In genomic region chr5:90406466-90406865, GRCh38 we compare ENCODE assay signal across 2 cellular contexts.
TF ChIP-seq lines count a peak whose summit lies in the region.

No MANE protein-coding gene starts in this region.

TF ChIP-seq in HepG2, 621 proteins besides CTCF, POLR2A, EP300 and RAD21:
- TF ChIP-seq AHDC1 (CRISPR knock-in tag; IDR thresholded peaks at IDR 0.05; ENCODE audit: borderline replicate concordance) (no peak), NCOA5 (CRISPR knock-in tag; IDR thresholded peaks at IDR 0.05) (no peak), ZMYM2 (CRISPR knock-in tag; IDR thresholded peaks at IDR 0.05) (no peak), ZC3H13 (CRISPR knock-in tag; IDR thresholded peaks at IDR 0.05) (no peak), KMT2A (CRISPR knock-in tag; IDR thresholded peaks at IDR 0.05) (no peak), ZNF326 (CRISPR knock-in tag; IDR thresholded peaks at IDR 0.05; ENCODE audit: borderline replicate concordance) (no peak)
- TF ChIP-seq, protein P1, sequence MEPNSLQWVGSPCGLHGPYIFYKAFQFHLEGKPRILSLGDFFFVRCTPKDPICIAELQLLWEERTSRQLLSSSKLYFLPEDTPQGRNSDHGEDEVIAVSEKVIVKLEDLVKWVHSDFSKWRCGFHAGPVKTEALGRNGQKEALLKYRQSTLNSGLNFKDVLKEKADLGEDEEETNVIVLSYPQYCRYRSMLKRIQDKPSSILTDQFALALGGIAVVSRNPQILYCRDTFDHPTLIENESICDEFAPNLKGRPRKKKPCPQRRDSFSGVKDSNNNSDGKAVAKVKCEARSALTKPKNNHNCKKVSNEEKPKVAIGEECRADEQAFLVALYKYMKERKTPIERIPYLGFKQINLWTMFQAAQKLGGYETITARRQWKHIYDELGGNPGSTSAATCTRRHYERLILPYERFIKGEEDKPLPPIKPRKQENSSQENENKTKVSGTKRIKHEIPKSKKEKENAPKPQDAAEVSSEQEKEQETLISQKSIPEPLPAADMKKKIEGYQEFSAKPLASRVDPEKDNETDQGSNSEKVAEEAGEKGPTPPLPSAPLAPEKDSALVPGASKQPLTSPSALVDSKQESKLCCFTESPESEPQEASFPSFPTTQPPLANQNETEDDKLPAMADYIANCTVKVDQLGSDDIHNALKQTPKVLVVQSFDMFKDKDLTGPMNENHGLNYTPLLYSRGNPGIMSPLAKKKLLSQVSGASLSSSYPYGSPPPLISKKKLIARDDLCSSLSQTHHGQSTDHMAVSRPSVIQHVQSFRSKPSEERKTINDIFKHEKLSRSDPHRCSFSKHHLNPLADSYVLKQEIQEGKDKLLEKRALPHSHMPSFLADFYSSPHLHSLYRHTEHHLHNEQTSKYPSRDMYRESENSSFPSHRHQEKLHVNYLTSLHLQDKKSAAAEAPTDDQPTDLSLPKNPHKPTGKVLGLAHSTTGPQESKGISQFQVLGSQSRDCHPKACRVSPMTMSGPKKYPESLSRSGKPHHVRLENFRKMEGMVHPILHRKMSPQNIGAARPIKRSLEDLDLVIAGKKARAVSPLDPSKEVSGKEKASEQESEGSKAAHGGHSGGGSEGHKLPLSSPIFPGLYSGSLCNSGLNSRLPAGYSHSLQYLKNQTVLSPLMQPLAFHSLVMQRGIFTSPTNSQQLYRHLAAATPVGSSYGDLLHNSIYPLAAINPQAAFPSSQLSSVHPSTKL (CRISPR knock-in tag; IDR thresholded peaks at IDR 0.05) = no peak
- TF ChIP-seq, protein P2, sequence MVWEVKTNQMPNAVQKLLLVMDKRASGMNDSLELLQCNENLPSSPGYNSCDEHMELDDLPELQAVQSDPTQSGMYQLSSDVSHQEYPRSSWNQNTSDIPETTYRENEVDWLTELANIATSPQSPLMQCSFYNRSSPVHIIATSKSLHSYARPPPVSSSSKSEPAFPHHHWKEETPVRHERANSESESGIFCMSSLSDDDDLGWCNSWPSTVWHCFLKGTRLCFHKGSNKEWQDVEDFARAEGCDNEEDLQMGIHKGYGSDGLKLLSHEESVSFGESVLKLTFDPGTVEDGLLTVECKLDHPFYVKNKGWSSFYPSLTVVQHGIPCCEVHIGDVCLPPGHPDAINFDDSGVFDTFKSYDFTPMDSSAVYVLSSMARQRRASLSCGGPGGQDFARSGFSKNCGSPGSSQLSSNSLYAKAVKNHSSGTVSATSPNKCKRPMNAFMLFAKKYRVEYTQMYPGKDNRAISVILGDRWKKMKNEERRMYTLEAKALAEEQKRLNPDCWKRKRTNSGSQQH (CRISPR knock-in tag; IDR thresholded peaks at IDR 0.05; ENCODE audit: low read depth) = no peak

TF ChIP-seq in WTC11, 78 proteins besides CTCF, POLR2A, EP300 and RAD21 (continued from another document):
- TF ChIP-seq ZNF532 (CRISPR knock-in tag; IDR thresholded peaks at IDR 0.05; ENCODE audit: borderline replicate concordance) (no peak), PRDM15 (CRISPR knock-in tag; IDR thresholded peaks at IDR 0.05) (no peak), CREB1 (CRISPR knock-in tag; IDR thresholded peaks at IDR 0.05) (no peak), GTF2I (CRISPR knock-in tag; conservative IDR thresholded peaks at IDR 0.05) (no peak), ZNF219 (CRISPR knock-in tag; IDR thresholded peaks at IDR 0.05; ENCODE audit: borderline replicate concordance) (no peak), ZNF396 (CRISPR knock-in tag; IDR thresholded peaks at IDR 0.05; ENCODE audit: borderline replicate concordance) (no peak), OVOL2 (CRISPR knock-in tag; IDR thresholded peaks at IDR 0.05; ENCODE audit: borderline replicate concordance) (no peak), PREB (CRISPR knock-in tag; IDR thresholded peaks at IDR 0.05; ENCODE audit: borderline replicate concordance) (no peak), ZBTB43 (CRISPR knock-in tag; IDR thresholded peaks at IDR 0.05) (no peak), ELF4 (CRISPR knock-in tag; IDR thresholded peaks at IDR 0.05; ENCODE audit: low read depth) (no peak), SMAD3 (CRISPR knock-in tag; IDR thresholded peaks at IDR 0.05; ENCODE audit: borderline replicate concordance) (no peak), HMGA2 (CRISPR knock-in tag; IDR thresholded peaks at IDR 0.05) (no peak), KAT7 (CRISPR knock-in tag; IDR thresholded peaks at IDR 0.05; ENCODE audit: borderline replicate concordance) (no peak), E2F4 (CRISPR knock-in tag; IDR thresholded peaks at IDR 0.05; ENCODE audit: borderline replicate concordance, low read depth) (no peak), MXD4 (CRISPR knock-in tag; IDR thresholded peaks at IDR 0.05; ENCODE audit: borderline replicate concordance) (no peak)
- TF ChIP-seq, protein P3, sequence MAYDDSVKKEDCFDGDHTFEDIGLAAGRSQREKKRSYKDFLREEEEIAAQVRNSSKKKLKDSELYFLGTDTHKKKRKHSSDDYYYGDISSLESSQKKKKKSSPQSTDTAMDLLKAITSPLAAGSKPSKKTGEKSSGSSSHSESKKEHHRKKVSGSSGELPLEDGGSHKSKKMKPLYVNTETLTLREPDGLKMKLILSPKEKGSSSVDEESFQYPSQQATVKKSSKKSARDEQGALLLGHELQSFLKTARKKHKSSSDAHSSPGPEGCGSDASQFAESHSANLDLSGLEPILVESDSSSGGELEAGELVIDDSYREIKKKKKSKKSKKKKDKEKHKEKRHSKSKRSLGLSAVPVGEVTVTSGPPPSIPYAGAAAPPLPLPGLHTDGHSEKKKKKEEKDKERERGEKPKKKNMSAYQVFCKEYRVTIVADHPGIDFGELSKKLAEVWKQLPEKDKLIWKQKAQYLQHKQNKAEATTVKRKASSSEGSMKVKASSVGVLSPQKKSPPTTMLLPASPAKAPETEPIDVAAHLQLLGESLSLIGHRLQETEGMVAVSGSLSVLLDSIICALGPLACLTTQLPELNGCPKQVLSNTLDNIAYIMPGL (CRISPR knock-in tag; IDR thresholded peaks at IDR 0.05) = no peak
- TF ChIP-seq, protein P4, sequence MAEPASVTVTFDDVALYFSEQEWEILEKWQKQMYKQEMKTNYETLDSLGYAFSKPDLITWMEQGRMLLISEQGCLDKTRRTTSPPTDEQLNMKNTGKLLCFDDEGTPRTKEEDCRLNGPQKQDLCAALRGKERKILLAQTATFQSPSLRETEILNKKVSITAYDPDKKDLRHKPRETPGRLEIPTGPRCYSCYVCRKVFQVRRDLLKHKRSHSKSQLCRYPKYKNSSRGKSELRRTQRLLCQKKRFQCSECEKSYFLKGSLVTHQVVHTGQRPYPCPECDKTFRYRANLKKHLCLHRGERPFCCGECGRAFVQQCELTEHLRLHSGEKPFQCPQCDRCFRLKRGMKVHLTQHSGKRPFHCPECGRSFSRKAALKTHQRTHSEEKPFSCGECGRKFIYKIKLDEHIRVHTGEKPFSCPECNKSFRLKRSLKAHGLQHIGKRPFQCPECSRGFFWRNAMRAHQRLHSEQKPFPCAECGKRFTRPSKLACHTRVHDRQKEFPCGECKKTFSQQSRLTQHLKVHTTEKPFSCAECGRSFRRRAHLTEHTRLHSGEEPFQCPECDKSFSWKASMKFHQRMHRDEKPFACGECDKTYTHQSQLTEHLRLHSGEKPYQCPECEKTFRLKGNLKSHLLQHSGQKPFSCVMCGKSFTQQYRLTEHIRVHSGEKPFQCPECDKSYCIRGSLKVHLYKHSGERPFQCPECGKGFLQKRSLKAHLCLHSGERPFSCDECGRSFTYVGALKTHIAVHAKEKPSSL (CRISPR knock-in tag; conservative IDR thresholded peaks at IDR 0.05) = no peak
- TF ChIP-seq, protein P5, sequence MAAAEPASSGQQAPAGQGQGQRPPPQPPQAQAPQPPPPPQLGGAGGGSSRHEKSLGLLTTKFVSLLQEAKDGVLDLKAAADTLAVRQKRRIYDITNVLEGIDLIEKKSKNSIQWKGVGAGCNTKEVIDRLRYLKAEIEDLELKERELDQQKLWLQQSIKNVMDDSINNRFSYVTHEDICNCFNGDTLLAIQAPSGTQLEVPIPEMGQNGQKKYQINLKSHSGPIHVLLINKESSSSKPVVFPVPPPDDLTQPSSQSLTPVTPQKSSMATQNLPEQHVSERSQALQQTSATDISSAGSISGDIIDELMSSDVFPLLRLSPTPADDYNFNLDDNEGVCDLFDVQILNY (CRISPR knock-in tag; IDR thresholded peaks at IDR 0.05) = no peak
- TF ChIP-seq, protein P6, sequence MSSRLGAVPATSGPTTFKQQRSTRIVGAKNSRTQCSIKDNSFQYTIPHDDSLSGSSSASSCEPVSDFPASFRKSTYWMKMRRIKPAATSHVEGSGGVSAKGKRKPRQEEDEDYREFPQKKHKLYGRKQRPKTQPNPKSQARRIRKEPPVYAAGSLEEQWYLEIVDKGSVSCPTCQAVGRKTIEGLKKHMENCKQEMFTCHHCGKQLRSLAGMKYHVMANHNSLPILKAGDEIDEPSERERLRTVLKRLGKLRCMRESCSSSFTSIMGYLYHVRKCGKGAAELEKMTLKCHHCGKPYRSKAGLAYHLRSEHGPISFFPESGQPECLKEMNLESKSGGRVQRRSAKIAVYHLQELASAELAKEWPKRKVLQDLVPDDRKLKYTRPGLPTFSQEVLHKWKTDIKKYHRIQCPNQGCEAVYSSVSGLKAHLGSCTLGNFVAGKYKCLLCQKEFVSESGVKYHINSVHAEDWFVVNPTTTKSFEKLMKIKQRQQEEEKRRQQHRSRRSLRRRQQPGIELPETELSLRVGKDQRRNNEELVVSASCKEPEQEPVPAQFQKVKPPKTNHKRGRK (CRISPR knock-in tag; IDR thresholded peaks at IDR 0.05; ENCODE audit: borderline replicate concordance) = no peak
